9 cellular contexts compared by ENCODE assay signal in genomic region chr16:53501216-53501859, GRCh38. TPM values are rescaled to one million over a fixed set of nuclear protein-coding genes. Genes with fewer than 3 reads are reported as not detected.
DNase-seq lines count a peak whose midpoint lies in the region; ATAC-seq and TF ChIP-seq lines count a peak whose summit lies in the region.
"Had no signal": no experiment of that assay in that cellular context is flagged by ENCODE, and none has a peak within 500 bp of the region (broad histone marks: within the 10 kb centered on the region; RNA-seq: fewer than 3 reads in every experiment).

No MANE protein-coding gene starts in this region.

- intact Hi-C loops in CD4-positive, alpha-beta memory T cell (cut with micrococcal nuclease), result loop anchor here (10.0 kb wide), 1 partner anchor 257 kb away; no protein-coding TSS in a partner anchor

- no peaks in the 10 kb centered on the region for H3K27me3 Mint-ChIP-seq in CD4-positive, alpha-beta memory T cell
- no peaks in the 10 kb centered on the region for H3K27me3 Mint-ChIP-seq in effector memory CD8-positive, alpha-beta T cell
- peaks cover 23% of the 10 kb centered on the region for H3K27me3 Mint-ChIP-seq in nephron progenitor cell (ENCODE audit: low read depth, poor library complexity)

- H3K36me3 ChIP-seq in CD4-positive, alpha-beta memory T cell (ENCODE audit: insufficient read depth, low read length), result peaks cover 26% of the 10 kb centered on the region

- CTCF ChIA-PET in CD4-positive, alpha-beta memory T cell (lab: Charles Lee; ENCODE audit: partially characterized antibody), result interaction anchor here (0.9 to 1.5 kb wide), 4 partner anchors 16 to 55 kb away, joined by 3 to 4 read pairs (median 4); no protein-coding TSS in a partner anchor

- H3K27me3 ChIP-seq in CD4-positive, alpha-beta memory T cell (ENCODE audit: insufficient read depth, low read length), result no peaks in the 10 kb centered on the region

- ATAC-seq in effector memory CD8-positive, alpha-beta T cell (replicated peaks), result no peak
- no peak for ATAC-seq in GM21367 (IDR thresholded peaks at IDR 0.05; ENCODE audit: unreplicated experiment)
- no peak for ATAC-seq in GM19467 (IDR thresholded peaks at IDR 0.05; ENCODE audit: unreplicated experiment)

- peaks cover 60% of the 10 kb centered on the region for H3K4me1 ChIP-seq in CD4-positive, alpha-beta memory T cell (ENCODE audit: insufficient read depth, low read length)

- H3K36me3 Mint-ChIP-seq in CD4-positive, alpha-beta memory T cell, result peaks cover 28 to 50% of the 10 kb centered on the region in 2 donors
- peaks cover 28% of the 10 kb centered on the region for H3K36me3 Mint-ChIP-seq in effector memory CD8-positive, alpha-beta T cell (ENCODE audit: insufficient read depth)
- H3K36me3 Mint-ChIP-seq in nephron progenitor cell (ENCODE audit: low read depth), result peaks cover 4% of the 10 kb centered on the region

- H3K4me3 ChIP-seq in CD4-positive, alpha-beta memory T cell (ENCODE audit: low read length in 2 of 2), result peak overlapping the region; percentile 39 to 75

- no peak for DNase-seq in CD4-positive, alpha-beta memory T cell
- DNase-seq in NOMO-1 treated with DMSO at 0.1 percent for 48 hours (lab: John Stamatoyannopoulos, UW; ENCODE audit: unreplicated experiment) (peak; percentile 76), nephron progenitor cell (no peak), NCI-H748 (lab: John Stamatoyannopoulos, UW; ENCODE audit: unreplicated experiment) (no peak), DMS 273 treated with DMSO at 0.1 percent for 48 hours (lab: John Stamatoyannopoulos, UW) (no peak)
- DNase-seq in effector memory CD8-positive, alpha-beta T cell, result no peak

- peak overlapping the region; percentile 62 for H3K27ac ChIP-seq in CD4-positive, alpha-beta memory T cell (ENCODE audit: low read depth, low read length)
- H3K27ac ChIP-seq: SK-N-MC had no signal

- TF ChIP-seq CTCF in nephron progenitor cell (IDR thresholded peaks at IDR 0.05), result no peak

- H3K27ac Mint-ChIP-seq in CD4-positive, alpha-beta memory T cell, result peak overlapping the region; percentile 86 to 97 (median 91)
- H3K27ac Mint-ChIP-seq in effector memory CD8-positive, alpha-beta T cell, result peak overlapping the region; percentile 68 to 73
- H3K27ac Mint-ChIP-seq in nephron progenitor cell, result no peak overlapping the region

- peak overlapping the region; percentile 89 to 99 (median 98) for H3K4me3 Mint-ChIP-seq in CD4-positive, alpha-beta memory T cell
- H3K4me3 Mint-ChIP-seq in effector memory CD8-positive, alpha-beta T cell, result peak overlapping the region; percentile 90 to 95
- peak overlapping the region; percentile 99 for H3K4me3 Mint-ChIP-seq in nephron progenitor cell

- no peaks in the 10 kb centered on the region for H3K9me3 ChIP-seq in CD4-positive, alpha-beta memory T cell (ENCODE audit: control insufficient read depth in 1 of 2, low read length in 2 of 2)

- POLR2A ChIA-PET in CD4-positive, alpha-beta memory T cell (lab: Charles Lee; ENCODE audit: partially characterized antibody), result interaction anchor here (0.9 to 10.6 kb wide), 4 partner anchors 16 to 129 kb away, joined by 3 to 276 read pairs (median 130); partner anchors contain the start of gene RBL2

- peaks cover 0 to 2% (median 0%) of the 10 kb centered on the region in 8 donors for H3K9me3 Mint-ChIP-seq in CD4-positive, alpha-beta memory T cell
- no peaks in the 10 kb centered on the region for H3K9me3 Mint-ChIP-seq in effector memory CD8-positive, alpha-beta T cell
- no peaks in the 10 kb centered on the region for H3K9me3 Mint-ChIP-seq in nephron progenitor cell

- peaks cover 43 to 74% (median 58%) of the 10 kb centered on the region in 4 donors for H3K4me1 Mint-ChIP-seq in CD4-positive, alpha-beta memory T cell
- peaks cover 42 to 43% of the 10 kb centered on the region in 2 donors for H3K4me1 Mint-ChIP-seq in effector memory CD8-positive, alpha-beta T cell (ENCODE audit: low read depth in 2 of 2)
- H3K4me1 Mint-ChIP-seq in nephron progenitor cell, result peaks cover 42% of the 10 kb centered on the region

RNA-seq across cellular contexts. Expression of gene AKTIP, which starts 1.7 kb away (rescaled TPM):
- 100 to 1,000 TPM in 1 of 2 experiments, 10 to 100 TPM in 1; 97.4 to 103 TPM for total RNA-seq in CD4-positive, alpha-beta memory T cell
- 10 to 100 TPM; 61.2 to 75.3 TPM for polyA plus RNA-seq in CD4-positive, alpha-beta memory T cell
